9 cellular contexts compared by ENCODE assay signal in the genomic region with DNA sequence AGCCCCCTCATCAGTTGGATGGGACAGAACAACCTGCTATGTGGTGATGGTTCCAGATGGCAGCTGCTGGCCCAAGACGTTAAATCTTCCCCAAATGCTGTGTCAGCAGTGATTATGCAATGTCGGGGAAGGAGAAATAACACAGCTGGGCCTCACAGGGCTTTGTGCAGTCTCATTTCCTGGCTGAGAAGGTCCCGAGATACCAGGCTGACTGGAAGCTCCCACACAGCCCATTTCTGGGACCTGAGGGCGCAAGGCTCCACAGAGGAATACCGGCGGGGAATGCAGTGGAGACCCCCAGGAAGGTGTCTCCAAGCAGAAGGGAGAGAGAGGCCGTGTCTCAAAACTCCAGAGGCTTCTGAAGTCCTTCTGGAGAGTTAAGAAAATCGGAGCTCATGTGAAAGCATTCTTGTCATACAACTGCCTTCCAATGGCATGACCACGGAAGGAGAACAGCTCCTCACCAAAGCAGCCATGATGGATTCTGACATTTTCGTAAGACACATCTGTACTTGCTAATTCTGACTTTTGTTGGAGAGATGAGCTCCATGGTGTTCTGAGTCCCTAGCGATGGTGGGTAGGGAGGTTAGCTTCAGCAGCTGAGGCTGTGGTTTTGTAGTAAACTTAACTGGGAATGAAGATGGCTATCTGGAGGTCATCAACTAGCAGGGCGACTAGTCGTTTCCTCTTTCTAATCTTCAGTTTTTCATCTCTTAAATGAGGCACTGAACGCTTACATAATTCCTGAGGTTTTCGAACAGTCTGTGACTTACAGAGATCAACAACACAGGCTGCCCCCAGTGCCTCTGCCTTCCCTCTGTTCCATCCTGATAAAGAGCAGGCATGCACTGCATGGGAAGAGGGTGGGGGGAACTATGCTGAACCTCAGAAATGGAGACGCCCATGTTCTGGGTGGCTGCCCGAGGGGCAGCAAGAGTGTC. TPM values are rescaled to one million over a fixed set of nuclear protein-coding genes. Genes with fewer than 3 reads are reported as not detected.
DNase-seq lines count a peak whose midpoint lies in the region; ATAC-seq and TF ChIP-seq lines count a peak whose summit lies in the region.
"Had no signal": no experiment of that assay in that cellular context is flagged by ENCODE, and none has a peak within 500 bp of the region (broad histone marks: within the 10 kb centered on the region; RNA-seq: fewer than 3 reads in every experiment).

No MANE protein-coding gene starts in this region.

- CTCF ChIA-PET in activated naive CD4-positive, alpha-beta T cell treated with anti-CD3 and anti-CD28 coated beads for 36 hours (lab: Charles Lee), result interaction anchor here (0.6 kb wide), 2 partner anchors 10 to 20 kb away, joined by 3 to 8 read pairs; no protein-coding TSS in a partner anchor

- peaks cover 0 to 12% (median 5%) of the 10 kb centered on the region in 4 donors for H3K36me3 ChIP-seq in stomach
- H3K36me3 ChIP-seq in SJCRH30, result 0 out of 2 replicates have a peak, but pooled peaks cover 3% of the 10 kb centered on the region

- H3K9me3 ChIP-seq in stomach, result peaks cover 0 to 5% (median 0%) of the 10 kb centered on the region in 4 donors
- H3K9me3 ChIP-seq in SJCRH30 (replicated peaks), result no peaks in the 10 kb centered on the region

- peak; percentile 10 for ATAC-seq in left lobe of liver

- DNase-seq in KBM-7 (peak; percentile 85), brain pericyte (ENCODE audit: low read depth, low spot score) (peak; percentile 26), left lobe of liver (ENCODE audit: low spot score) (peak; percentile 65), stomach (peak; percentile 44), SJCRH30 (no peak), glomerular visceral epithelial cell (ENCODE audit: extremely low spot score) (no peak), NCI-H1436 treated with DMSO at 0.1 percent for 48 hours (lab: John Stamatoyannopoulos, UW) (no peak)
- DNase-seq in activated naive CD4-positive, alpha-beta T cell treated with anti-CD3 and anti-CD28 coated beads for 36 hours, result no peak
- DNase-seq: central memory CD4-positive, alpha-beta T cell had no signal

- H3K27me3 Mint-ChIP-seq in activated naive CD4-positive, alpha-beta T cell treated with anti-CD3 and anti-CD28 coated beads for 36 hours (ENCODE audit: low read depth), result peaks cover 21% of the 10 kb centered on the region

- peaks cover under 1% of the 10 kb centered on the region for H3K36me3 Mint-ChIP-seq in activated naive CD4-positive, alpha-beta T cell treated with anti-CD3 and anti-CD28 coated beads for 36 hours (ENCODE audit: low read depth)

- H3K27ac ChIP-seq in stomach, result peak overlapping the region; percentile 37 to 86 (median 72)
- H3K27ac ChIP-seq in SJCRH30, result no peak overlapping the region

- no peak for TF ChIP-seq CTCF in stomach (IDR thresholded peaks at IDR 0.05)

- no peak overlapping the region for H3K4me3 Mint-ChIP-seq in activated naive CD4-positive, alpha-beta T cell treated with anti-CD3 and anti-CD28 coated beads for 36 hours

- peaks cover 29 to 61% (median 34%) of the 10 kb centered on the region in 4 donors for H3K4me1 ChIP-seq in stomach
- H3K4me1 ChIP-seq in SJCRH30, result peaks cover 18% of the 10 kb centered on the region

- peak; percentile 31 for TF ChIP-seq EP300 in stomach (IDR thresholded peaks at IDR 0.05)

- H3K27ac Mint-ChIP-seq in activated naive CD4-positive, alpha-beta T cell treated with anti-CD3 and anti-CD28 coated beads for 36 hours, result no peak overlapping the region

- H3K27me3 ChIP-seq in stomach (no peaks in the 10 kb centered on the region), SJCRH30 (no peaks in the 10 kb centered on the region)

- peak overlapping the region in 1 of 4 donors; percentile 16 for H3K4me3 ChIP-seq in stomach
- no peak overlapping the region for H3K4me3 ChIP-seq in SJCRH30

- TF ChIP-seq POLR2A in stomach (IDR thresholded peaks at IDR 0.05), result no peak

- in situ Hi-C loops in KBM-7 (cut with MboI; ENCODE audit: low pct_unique_long_range_greater_than_20kb, low sequenced_read_pairs), result no loop called here

- intact Hi-C loops in stomach (cut with DNase I; ENCODE audit: low total_unique reads), result no loop called here
- intact Hi-C loops in activated naive CD4-positive, alpha-beta T cell treated with anti-CD3 and anti-CD28 coated beads for 36 hours (cut with micrococcal nuclease), result no loop called here

- peaks cover 1% of the 10 kb centered on the region for H3K4me1 Mint-ChIP-seq in activated naive CD4-positive, alpha-beta T cell treated with anti-CD3 and anti-CD28 coated beads for 36 hours (ENCODE audit: low read depth)

- WGBS in stomach, 5 donors, result 52 to 74% (median 69%) methylated on average over 17 of the region's 17 CpGs

- H3K9me3 Mint-ChIP-seq in activated naive CD4-positive, alpha-beta T cell treated with anti-CD3 and anti-CD28 coated beads for 36 hours, result peaks cover 4% of the 10 kb centered on the region

RNA-seq across cellular contexts. Expression of a gene that starts 28.4 kb away (rescaled TPM):
- total RNA-seq in left lobe of liver (35.2 TPM), stomach (100 to 1,000 TPM in 1 of 5 donors, 10 to 100 TPM in 4; 47.8 to 104 (median 68.1) TPM)
- polyA plus RNA-seq in stomach, result 1 to 10 TPM; 6.1 to 6.8 (median 6.5) TPM
- total RNA-seq in SJCRH30 (2014; rRNA removed; shearing (Covaris generic)), result 198 and 202 TPM in 2 replicates
- 10 to 100 TPM; 38.1 to 42.3 TPM for total RNA-seq in activated naive CD4-positive, alpha-beta T cell treated with anti-CD3 and anti-CD28 coated beads for 36 hours

Comparison
In these comparisons a context has a peak if more than half of its experiments do, and no peak if none do; other contexts are left out.
1. DNase-seq: peak in KBM-7 (single experiment), brain pericyte (single experiment), left lobe of liver (single experiment) and stomach (single experiment); none in SJCRH30 (0 of 2), activated naive CD4-positive, alpha-beta T cell treated with anti-CD3 and anti-CD28 coated beads for 36 hours (single experiment), glomerular visceral epithelial cell (single experiment) and NCI-H1436 treated with DMSO at 0.1 percent for 48 hours (single experiment).